Comparison of ENCODE assay signal across 23 cellular contexts in the genomic region with DNA sequence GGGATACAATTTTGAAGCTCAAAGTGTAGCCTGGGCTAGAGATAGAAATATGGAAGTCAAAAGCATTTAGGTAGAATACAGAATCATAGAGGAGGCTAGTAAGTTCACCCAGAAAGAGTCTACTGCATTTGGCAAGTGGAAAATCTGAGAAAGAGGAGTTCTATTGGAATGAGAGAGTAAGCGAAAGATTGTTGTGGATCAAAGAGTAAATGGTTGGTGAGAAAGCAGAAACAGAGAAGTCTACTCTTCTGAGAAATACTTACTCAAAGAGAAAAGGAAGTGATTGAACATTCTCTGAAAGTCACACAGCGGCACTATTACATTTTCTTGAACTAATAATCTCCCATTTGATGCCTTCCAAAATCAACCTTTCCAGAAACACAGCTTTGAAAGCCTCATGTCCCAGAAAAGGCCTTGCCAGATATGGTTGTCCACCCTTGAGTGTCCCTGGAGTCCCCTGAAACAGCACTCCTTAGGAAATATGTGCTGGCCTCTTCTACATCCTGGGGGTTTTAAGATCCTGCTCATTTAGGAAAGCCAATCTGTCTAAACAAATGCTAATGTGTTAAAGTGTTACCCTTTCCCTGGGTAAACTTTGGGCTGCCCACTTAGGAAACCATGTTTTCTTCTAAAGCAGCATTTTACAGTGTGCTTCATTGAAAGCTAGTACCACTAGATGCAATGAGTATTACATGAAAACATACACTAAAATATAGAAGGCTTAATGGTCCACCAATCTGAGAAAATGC.
DNase-seq lines count a peak whose midpoint lies in the region; ATAC-seq and TF ChIP-seq lines count a peak whose summit lies in the region.
"Had no signal": no experiment of that assay in that cellular context is flagged by ENCODE, and none has a peak within 500 bp of the region (broad histone marks: within the 10 kb centered on the region; RNA-seq: fewer than 3 reads in every experiment).

No MANE protein-coding gene starts in this region.

- H3K4me3 Mint-ChIP-seq in activated T-cell treated with anti-CD3 and anti-CD28 coated beads, Interleukin-2, amount 50 U/mL, for 4 hours, result peak overlapping the region; percentile 24
- no peak overlapping the region for H3K4me3 Mint-ChIP-seq in activated T-helper 2 cell treated with anti-CD3 and anti-CD28 coated beads, Interferon-gamma antibody, Interleukin-2, Interleukin-4, amounts not matched to agents 10 μg/mL and 5 μg/mL and 100 μg/mL, durations not matched to agents 14 hours and 24 hours and 36 hours (ENCODE audit: low read depth)
- no peak overlapping the region for H3K4me3 Mint-ChIP-seq in nephron progenitor cell
- H3K4me3 Mint-ChIP-seq: brain had no signal

- peaks cover 28% of the 10 kb centered on the region for H3K9me3 Mint-ChIP-seq in activated T-cell treated with anti-CD3 and anti-CD28 coated beads, Interleukin-2, amount 50 U/mL, for 4 hours
- H3K9me3 Mint-ChIP-seq in activated T-helper 2 cell treated with anti-CD3 and anti-CD28 coated beads, Interferon-gamma antibody, Interleukin-2, Interleukin-4, amounts not matched to agents 10 μg/mL and 5 μg/mL and 100 μg/mL, durations not matched to agents 14 hours and 24 hours and 36 hours, result peaks cover 39% of the 10 kb centered on the region
- H3K9me3 Mint-ChIP-seq in nephron progenitor cell, result no peaks in the 10 kb centered on the region

- no peaks in the 10 kb centered on the region for H3K4me1 ChIP-seq in NT2/D1 (ENCODE audit: insufficient read depth, insufficient read length)
- H3K4me1 ChIP-seq: BLaER1, gastroesophageal sphincter, left lung, right lobe of liver, SJSA1, upper lobe of right lung had no signal

- H3K4me1 Mint-ChIP-seq in activated T-cell treated with anti-CD3 and anti-CD28 coated beads, Interleukin-2, amount 50 U/mL, for 4 hours (ENCODE audit: low read depth), result peaks cover 54% of the 10 kb centered on the region
- peaks cover 46% of the 10 kb centered on the region for H3K4me1 Mint-ChIP-seq in activated T-helper 2 cell treated with anti-CD3 and anti-CD28 coated beads, Interferon-gamma antibody, Interleukin-2, Interleukin-4, amounts not matched to agents 10 μg/mL and 5 μg/mL and 100 μg/mL, durations not matched to agents 14 hours and 24 hours and 36 hours (ENCODE audit: low read depth)
- peaks cover 13% of the 10 kb centered on the region for H3K4me1 Mint-ChIP-seq in nephron progenitor cell
- H3K4me1 Mint-ChIP-seq: brain had no signal

- DNase-seq in activated T-cell treated with anti-CD3 and anti-CD28 coated beads, Interleukin-2, amount 50 U/mL, for 4 hours, result no peak
- DNase-seq in activated T-cell treated with anti-CD3 and anti-CD28 coated beads, Interleukin-2, amount 50 U/mL, for 1 hour, result no peak
- peak; percentile 15 for DNase-seq in NT2/D1 (ENCODE audit: low read depth, low spot score)
- no peak for DNase-seq in activated T-helper 2 cell treated with anti-CD3 and anti-CD28 coated beads, Interferon-gamma antibody, Interleukin-2, Interleukin-4, amounts not matched to agents 10 μg/mL and 5 μg/mL and 100 μg/mL, durations not matched to agents 14 hours and 24 hours and 36 hours (ENCODE audit: low spot score)
- no peak for DNase-seq in nephron progenitor cell
- no peak for DNase-seq in UCSD-AML1 (lab: John Stamatoyannopoulos, UW; ENCODE audit: unreplicated experiment)
- no peak for DNase-seq in NCI-H1105 treated with DMSO at 0.1 percent for 48 hours (lab: John Stamatoyannopoulos, UW)
- DNase-seq: activated CD4-positive, alpha-beta T cell treated with anti-CD3 and anti-CD28 coated beads, Interleukin-2, amount 50 U/mL, for 4 hours; cerebellar nuclear complex; GM23248; hippocampal formation; left lung; mesenchymal stem cell; NCI-H1436 treated with DMSO at 0.1 percent for 48 hours; NCI-H345; right lobe of liver; stimulated activated CD4-positive, alpha-beta T cell treated with anti-CD3 and anti-CD28 coated beads, Interleukin-2, amount 100 ng/mL, for 48 hours; upper lobe of right lung had no signal

- no peak for TF ChIP-seq CTCF in nephron progenitor cell (IDR thresholded peaks at IDR 0.05)

- peaks cover 10% of the 10 kb centered on the region; the same call in 1 of the 2 replicates for H3K9me3 ChIP-seq in NT2/D1 (ENCODE audit: insufficient read depth, low read length)
- H3K9me3 ChIP-seq: right lobe of liver, SJSA1, upper lobe of right lung had no signal

- H3K27ac Mint-ChIP-seq in activated T-helper 2 cell treated with anti-CD3 and anti-CD28 coated beads, Interferon-gamma antibody, Interleukin-2, Interleukin-4, amounts not matched to agents 10 μg/mL and 5 μg/mL and 100 μg/mL, durations not matched to agents 14 hours and 24 hours and 36 hours, result peak overlapping the region; percentile 40
- H3K27ac Mint-ChIP-seq in nephron progenitor cell, result peak overlapping the region; percentile 16
- H3K27ac Mint-ChIP-seq: brain had no signal

- no peaks in the 10 kb centered on the region for H3K27me3 Mint-ChIP-seq in activated T-cell treated with anti-CD3 and anti-CD28 coated beads, Interleukin-2, amount 50 U/mL, for 4 hours (ENCODE audit: low read depth)
- no peaks in the 10 kb centered on the region for H3K27me3 Mint-ChIP-seq in activated T-helper 2 cell treated with anti-CD3 and anti-CD28 coated beads, Interferon-gamma antibody, Interleukin-2, Interleukin-4, amounts not matched to agents 10 μg/mL and 5 μg/mL and 100 μg/mL, durations not matched to agents 14 hours and 24 hours and 36 hours (ENCODE audit: low read depth)
- no peaks in the 10 kb centered on the region for H3K27me3 Mint-ChIP-seq in nephron progenitor cell (ENCODE audit: low read depth, poor library complexity)
- H3K27me3 Mint-ChIP-seq: brain had no signal

- intact Hi-C loops in activated T-helper 2 cell treated with anti-CD3 and anti-CD28 coated beads, Interferon-gamma antibody, Interleukin-2, Interleukin-4, amounts not matched to agents 10 μg/mL and 5 μg/mL and 100 μg/mL, durations not matched to agents 14 hours and 24 hours and 36 hours (cut with micrococcal nuclease), result loop anchor here (5.0 kb wide), 2 partner anchors 104 to 356 kb away; no protein-coding TSS in a partner anchor

- no peaks in the 10 kb centered on the region for H3K36me3 ChIP-seq in NT2/D1 (ENCODE audit: insufficient read depth, insufficient read length, low read length)
- H3K36me3 ChIP-seq: BLaER1, gastroesophageal sphincter, left lung, right lobe of liver, SJSA1, upper lobe of right lung had no signal

- peak; percentile 37 to 59 for ATAC-seq in activated T-cell treated with anti-CD3 and anti-CD28 coated beads, Interleukin-2, amount 50 U/mL, for 4 hours
- ATAC-seq in HG03039 (IDR thresholded peaks at IDR 0.05; ENCODE audit: unreplicated experiment), result no peak
- ATAC-seq: gastroesophageal sphincter, left lung, right lobe of liver, upper lobe of right lung had no signal

- no peak overlapping the region for H3K4me3 ChIP-seq in NT2/D1 (ENCODE audit: insufficient read length, low read depth)
- H3K4me3 ChIP-seq: BLaER1, gastroesophageal sphincter, GM23248, left lung, right lobe of liver, SJSA1, upper lobe of right lung had no signal

- peaks cover 15% of the 10 kb centered on the region for H3K36me3 Mint-ChIP-seq in activated T-cell treated with anti-CD3 and anti-CD28 coated beads, Interleukin-2, amount 50 U/mL, for 4 hours (ENCODE audit: insufficient read depth)
- H3K36me3 Mint-ChIP-seq in activated T-helper 2 cell treated with anti-CD3 and anti-CD28 coated beads, Interferon-gamma antibody, Interleukin-2, Interleukin-4, amounts not matched to agents 10 μg/mL and 5 μg/mL and 100 μg/mL, durations not matched to agents 14 hours and 24 hours and 36 hours (ENCODE audit: low read depth), result peaks cover 42% of the 10 kb centered on the region
- H3K36me3 Mint-ChIP-seq in nephron progenitor cell (ENCODE audit: low read depth), result no peaks in the 10 kb centered on the region
- H3K36me3 Mint-ChIP-seq: brain had no signal

- H3K9ac ChIP-seq in NT2/D1 (ENCODE audit: insufficient read length, low read depth), result no peak overlapping the region
- H3K9ac ChIP-seq: BLaER1, GM23248 had no signal

- H3K27me3 ChIP-seq in NT2/D1 (ENCODE audit: insufficient read depth, insufficient read length), result peaks cover 24% of the 10 kb centered on the region
- H3K27me3 ChIP-seq: BLaER1, gastroesophageal sphincter, left lung, right lobe of liver, SJSA1, upper lobe of right lung had no signal
